Comparison of ENCODE assay signal across 11 cellular contexts in the genomic region with DNA sequence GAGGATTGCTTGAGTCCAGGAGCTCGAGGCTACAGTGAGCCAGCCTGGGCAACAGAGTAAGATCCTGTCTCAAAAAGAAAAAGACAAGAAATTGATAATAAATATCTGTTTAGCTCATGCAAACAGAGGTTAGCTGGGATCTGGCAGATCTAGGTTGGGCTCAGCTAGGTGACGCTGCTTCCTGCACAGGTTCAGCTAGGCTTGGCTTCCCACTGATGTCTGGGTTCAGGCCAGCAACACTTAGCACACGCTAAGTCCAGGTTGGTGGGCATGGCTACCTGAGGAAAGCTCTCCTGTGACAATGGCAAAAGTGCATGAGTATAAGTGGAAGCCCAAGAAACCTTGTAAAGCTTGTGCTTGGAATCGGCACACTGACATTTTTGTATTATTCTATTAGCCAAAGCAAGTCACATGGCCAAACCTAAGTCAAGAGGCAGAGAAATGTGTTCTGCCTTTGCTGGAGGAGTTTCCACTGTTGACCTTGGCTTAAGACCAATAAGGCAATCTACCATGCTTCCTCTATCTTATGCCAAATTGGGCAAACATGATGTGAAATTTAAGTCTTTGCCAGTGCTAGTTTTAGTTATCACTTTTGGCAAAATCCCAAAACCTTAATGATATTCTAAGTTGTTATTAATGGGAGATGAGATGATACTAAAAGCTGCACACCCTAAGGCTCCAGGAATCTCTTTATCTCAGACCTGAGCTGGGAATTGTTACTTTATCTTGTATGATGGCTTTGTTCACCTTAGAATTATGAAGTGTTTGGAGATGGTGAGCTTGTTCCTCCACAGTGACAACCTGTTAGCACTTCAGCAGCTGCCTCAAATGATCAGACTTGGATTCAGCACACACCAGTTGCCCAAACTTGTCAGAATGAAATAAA. TPM values are rescaled to one million over a fixed set of nuclear protein-coding genes. Genes with fewer than 3 reads are reported as not detected.
DNase-seq lines count a peak whose midpoint lies in the region; ATAC-seq and TF ChIP-seq lines count a peak whose summit lies in the region.
"Had no signal": no experiment of that assay in that cellular context is flagged by ENCODE, and none has a peak within 500 bp of the region (broad histone marks: within the 10 kb centered on the region; RNA-seq: fewer than 3 reads in every experiment).

No MANE protein-coding gene starts in this region.

- no peak overlapping the region for H3K27ac Mint-ChIP-seq in stimulated activated memory B cell treated with anti-CD40 and anti-IgM and Interleukin-4, amounts not matched to agents 10 μg/mL and 1 μg/mL and 100 μg/mL, for 72 hours
- H3K27ac Mint-ChIP-seq: activated naive CD8-positive, alpha-beta T cell had no signal

- no peak overlapping the region for H4K12ac ChIP-seq in trophoblast cell (ENCODE audit: low read depth, low read length)

- no peak overlapping the region for H4K8ac ChIP-seq in trophoblast cell (ENCODE audit: low read depth, low read length)

- H3K4me1 Mint-ChIP-seq in stimulated activated memory B cell treated with anti-CD40 and anti-IgM and Interleukin-4, amounts not matched to agents 10 μg/mL and 1 μg/mL and 100 μg/mL, for 72 hours: peaks cover 19% of the 10 kb centered on the region

- peaks cover 2% of the 10 kb centered on the region for H3K79me2 ChIP-seq in trophoblast cell (ENCODE audit: control insufficient read depth, insufficient read depth, low read length, poor library complexity)

- TF ChIP-seq CTCF in esophagus muscularis mucosa (IDR thresholded peaks at IDR 0.05): no peak
- no peak for TF ChIP-seq CTCF in vagina (IDR thresholded peaks at IDR 0.05)

- no peak overlapping the region for H2BK5ac ChIP-seq in trophoblast cell (ENCODE audit: low read depth, low read length, poor library complexity)

- no peak overlapping the region for H3K9ac ChIP-seq in trophoblast cell (ENCODE audit: low read length)

- H2BK12ac ChIP-seq in trophoblast cell (ENCODE audit: low read length): no peak overlapping the region

- no peak overlapping the region for H2BK120ac ChIP-seq in trophoblast cell (ENCODE audit: insufficient read depth, low read length, poor library complexity)

- 61% methylated on average over 4 of the region's 4 CpGs for WGBS in esophagus muscularis mucosa
- WGBS in trophoblast cell (ENCODE audit: extremely low coverage, insufficient coverage, insufficient read length): no CpG with 5 or more reads among the region's 4 CpGs

- no peak overlapping the region for H3K23ac ChIP-seq in trophoblast cell (ENCODE audit: low read length)

- peak overlapping the region; percentile 1 to 36 (median 14) for H3K27ac ChIP-seq in esophagus muscularis mucosa (replicated peaks in 1 of 4)
- no peak overlapping the region for H3K27ac ChIP-seq in trophoblast cell (ENCODE audit: low read depth, low read length)
- H3K27ac ChIP-seq in vagina: no peak overlapping the region
- H3K27ac ChIP-seq: right lobe of liver had no signal

- no peak overlapping the region for H4K91ac ChIP-seq in trophoblast cell (ENCODE audit: low read depth, low read length)

- TF ChIP-seq EP300 in esophagus muscularis mucosa (IDR thresholded peaks at IDR 0.05): no peak

- DNase-seq in Daoy (ENCODE audit: low read depth) (peak; percentile 78), NCI-H345 (lab: John Stamatoyannopoulos, UW) (peak; percentile 96), esophagus muscularis mucosa (ENCODE audit: extremely low spot score) (no peak), trophoblast cell (no peak), vagina (ENCODE audit: extremely low spot score in 2 of 2) (no peak)
- DNase-seq in activated CD8-positive, alpha-beta memory T cell treated with anti-CD3 and anti-CD28 coated beads, Interleukin-2, amount 50 U/mL, for 48 hours: no peak
- DNase-seq: right lobe of liver; stimulated activated naive CD8-positive, alpha-beta T cell treated with anti-CD3 and anti-CD28 coated beads, Interleukin-15, Interleukin-2, amounts not matched to agents 100 U/mL and 50 U/mL, for 24 hours had no signal

- no peaks in the 10 kb centered on the region for H3K36me3 Mint-ChIP-seq in stimulated activated memory B cell treated with anti-CD40 and anti-IgM and Interleukin-4, amounts not matched to agents 10 μg/mL and 1 μg/mL and 100 μg/mL, for 72 hours
- H3K36me3 Mint-ChIP-seq: activated naive CD8-positive, alpha-beta T cell had no signal

- no peak overlapping the region for H3K4me2 ChIP-seq in trophoblast cell (ENCODE audit: low read length)

- TF ChIP-seq POLR2A in esophagus muscularis mucosa (IDR thresholded peaks at IDR 0.05; ENCODE audit: low read depth) (no peak), vagina (IDR thresholded peaks at IDR 0.05) (no peak)

- H3K4ac ChIP-seq in trophoblast cell (ENCODE audit: low read depth, low read length): no peak overlapping the region

- H3K18ac ChIP-seq in trophoblast cell (ENCODE audit: low read length): no peak overlapping the region

- peaks cover 20 to 28% (median 23%) of the 10 kb centered on the region in 4 donors for H3K4me1 ChIP-seq in esophagus muscularis mucosa
- H3K4me1 ChIP-seq in trophoblast cell (ENCODE audit: control insufficient read depth in 1 of 2, insufficient read depth in 2 of 2, low read length in 2 of 2): peaks cover 0 to 1% of the 10 kb centered on the region in 2 experiments
- H3K4me1 ChIP-seq in vagina: peaks cover 23% of the 10 kb centered on the region

- no peaks in the 10 kb centered on the region for H3K27me3 Mint-ChIP-seq in stimulated activated memory B cell treated with anti-CD40 and anti-IgM and Interleukin-4, amounts not matched to agents 10 μg/mL and 1 μg/mL and 100 μg/mL, for 72 hours
- H3K27me3 Mint-ChIP-seq: activated naive CD8-positive, alpha-beta T cell had no signal

- no peaks in the 10 kb centered on the region for H3K27me3 ChIP-seq in esophagus muscularis mucosa
- H3K27me3 ChIP-seq in trophoblast cell (ENCODE audit: insufficient read depth, low read length): no peaks in the 10 kb centered on the region
- H3K27me3 ChIP-seq in vagina: no peaks in the 10 kb centered on the region
- H3K27me3 ChIP-seq: right lobe of liver had no signal

- H3K4me3 Mint-ChIP-seq in stimulated activated memory B cell treated with anti-CD40 and anti-IgM and Interleukin-4, amounts not matched to agents 10 μg/mL and 1 μg/mL and 100 μg/mL, for 72 hours: no peak overlapping the region
- H3K4me3 Mint-ChIP-seq: activated naive CD8-positive, alpha-beta T cell had no signal

- no peak overlapping the region for H2AK5ac ChIP-seq in trophoblast cell (ENCODE audit: low read length)

- no peak overlapping the region for H3K4me3 ChIP-seq in esophagus muscularis mucosa
- H3K4me3 ChIP-seq in trophoblast cell (ENCODE audit: low read depth, low read length): no peak overlapping the region
- H3K4me3 ChIP-seq in vagina: no peak overlapping the region
- H3K4me3 ChIP-seq: right lobe of liver had no signal

- H2AFZ ChIP-seq in trophoblast cell (ENCODE audit: insufficient read depth, low read length, poor library complexity): peak overlapping the region; percentile 3

- H3K9me3 ChIP-seq in esophagus muscularis mucosa (no peaks in the 10 kb centered on the region), trophoblast cell (ENCODE audit: insufficient read depth, low read depth, low read length) (no peaks in the 10 kb centered on the region), vagina (no peaks in the 10 kb centered on the region)
- H3K9me3 ChIP-seq: right lobe of liver had no signal

- H3K36me3 ChIP-seq in esophagus muscularis mucosa: peaks cover 0 to 23% (median 17%) of the 10 kb centered on the region in 4 donors
- H3K36me3 ChIP-seq in trophoblast cell (ENCODE audit: control insufficient read depth in 1 of 2, insufficient read depth in 2 of 2, low read length in 2 of 2): peaks cover 8 to 21% of the 10 kb centered on the region in 2 experiments
- H3K36me3 ChIP-seq in vagina: peaks cover 0 to 6% of the 10 kb centered on the region in 2 donors
- H3K36me3 ChIP-seq: right lobe of liver had no signal

- peaks cover 4% of the 10 kb centered on the region for H3K79me1 ChIP-seq in trophoblast cell (ENCODE audit: low read length)

- no peak for ATAC-seq in HG03457 (IDR thresholded peaks at IDR 0.05; ENCODE audit: unreplicated experiment)
- no peak for ATAC-seq in stimulated activated memory B cell treated with anti-CD40 and anti-IgM and Interleukin-4, amounts not matched to agents 10 μg/mL and 1 μg/mL and 100 μg/mL, for 72 hours
- ATAC-seq: stimulated activated naive CD8-positive, alpha-beta T cell treated with anti-CD3 and anti-CD28 coated beads, Interleukin-15, Interleukin-2, amounts not matched to agents 100 U/mL and 50 U/mL, for 24 hours had no signal

- no peak overlapping the region for H3K14ac ChIP-seq in trophoblast cell (ENCODE audit: low read length)

- intact Hi-C loops in esophagus muscularis mucosa (cut with DNase I): no loop called here
- intact Hi-C loops in vagina (cut with DNase I): no loop called here

- H3K9me3 Mint-ChIP-seq in stimulated activated memory B cell treated with anti-CD40 and anti-IgM and Interleukin-4, amounts not matched to agents 10 μg/mL and 1 μg/mL and 100 μg/mL, for 72 hours: no peaks in the 10 kb centered on the region

RNA-seq across cellular contexts. Expression of a gene that starts 49.0 kb away (rescaled TPM):
- total RNA-seq in Daoy (2014; rRNA removed; shearing (Covaris generic)): 10.6 and 18.4 TPM in 2 replicates
- total RNA-seq in esophagus muscularis mucosa (10 to 100 TPM; 49.8 to 65.1 (median 53.0) TPM), vagina (86.9 TPM)
- 16.5 and 17.0 TPM in 2 replicates for polyA plus RNA-seq in trophoblast cell (2013)

Comparison
In these comparisons a context has a peak if more than half of its experiments do, and no peak if none do; other contexts are left out.
1. DNase-seq: peak in Daoy (single experiment) and NCI-H345 (single experiment); none in esophagus muscularis mucosa (single experiment), trophoblast cell (0 of 2), vagina (0 of 2) and activated CD8-positive, alpha-beta memory T cell treated with anti-CD3 and anti-CD28 coated beads, Interleukin-2, amount 50 U/mL, for 48 hours (single experiment).
2. H3K27ac ChIP-seq: peak in esophagus muscularis mucosa (4 of 4); none in trophoblast cell (single experiment) and vagina (single experiment).